ENCODE assay signal across 3 cellular contexts in the genomic region with DNA sequence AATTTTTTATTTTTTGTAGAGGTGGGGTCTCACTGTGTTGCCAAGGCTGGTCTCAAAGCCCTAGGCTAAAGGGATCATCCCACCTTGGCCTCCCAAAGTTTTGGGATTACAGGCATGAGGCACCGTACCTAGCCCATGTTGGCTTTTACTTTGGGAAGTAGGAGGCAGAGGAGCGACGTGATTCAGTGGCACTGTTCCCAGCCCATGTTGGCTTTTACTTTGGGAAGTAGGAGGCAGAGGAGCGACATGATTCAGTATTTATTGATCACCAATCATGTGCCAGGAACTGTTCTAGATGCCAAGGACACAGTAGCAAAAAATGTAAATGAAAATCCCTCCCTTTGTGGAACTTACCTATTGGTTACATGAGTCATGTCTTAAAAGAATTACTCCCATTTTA.
TF ChIP-seq lines count a peak whose summit lies in the region.

No MANE protein-coding gene starts in this region.

TF ChIP-seq in liver, 16 proteins besides CTCF, POLR2A, EP300 and RAD21:
- TF ChIP-seq FOXA1 (IDR thresholded peaks at IDR 0.05) (no peak), HNF4G (IDR thresholded peaks at IDR 0.05) (no peak), TAF1 (conservative IDR thresholded peaks at IDR 0.05) (no peak), GABPA (IDR thresholded peaks at IDR 0.05 in 1 of 2, conservative IDR thresholded peaks at IDR 0.05 in 1 of 2) (no peak), SP1 (IDR thresholded peaks at IDR 0.05) (no peak), EGR1 (IDR thresholded peaks at IDR 0.05; ENCODE audit: low read depth in 2 of 2) (no peak), JUND (IDR thresholded peaks at IDR 0.05) (no peak), HNF4A (conservative IDR thresholded peaks at IDR 0.05) (no peak)
- TF ChIP-seq, protein P1, sequence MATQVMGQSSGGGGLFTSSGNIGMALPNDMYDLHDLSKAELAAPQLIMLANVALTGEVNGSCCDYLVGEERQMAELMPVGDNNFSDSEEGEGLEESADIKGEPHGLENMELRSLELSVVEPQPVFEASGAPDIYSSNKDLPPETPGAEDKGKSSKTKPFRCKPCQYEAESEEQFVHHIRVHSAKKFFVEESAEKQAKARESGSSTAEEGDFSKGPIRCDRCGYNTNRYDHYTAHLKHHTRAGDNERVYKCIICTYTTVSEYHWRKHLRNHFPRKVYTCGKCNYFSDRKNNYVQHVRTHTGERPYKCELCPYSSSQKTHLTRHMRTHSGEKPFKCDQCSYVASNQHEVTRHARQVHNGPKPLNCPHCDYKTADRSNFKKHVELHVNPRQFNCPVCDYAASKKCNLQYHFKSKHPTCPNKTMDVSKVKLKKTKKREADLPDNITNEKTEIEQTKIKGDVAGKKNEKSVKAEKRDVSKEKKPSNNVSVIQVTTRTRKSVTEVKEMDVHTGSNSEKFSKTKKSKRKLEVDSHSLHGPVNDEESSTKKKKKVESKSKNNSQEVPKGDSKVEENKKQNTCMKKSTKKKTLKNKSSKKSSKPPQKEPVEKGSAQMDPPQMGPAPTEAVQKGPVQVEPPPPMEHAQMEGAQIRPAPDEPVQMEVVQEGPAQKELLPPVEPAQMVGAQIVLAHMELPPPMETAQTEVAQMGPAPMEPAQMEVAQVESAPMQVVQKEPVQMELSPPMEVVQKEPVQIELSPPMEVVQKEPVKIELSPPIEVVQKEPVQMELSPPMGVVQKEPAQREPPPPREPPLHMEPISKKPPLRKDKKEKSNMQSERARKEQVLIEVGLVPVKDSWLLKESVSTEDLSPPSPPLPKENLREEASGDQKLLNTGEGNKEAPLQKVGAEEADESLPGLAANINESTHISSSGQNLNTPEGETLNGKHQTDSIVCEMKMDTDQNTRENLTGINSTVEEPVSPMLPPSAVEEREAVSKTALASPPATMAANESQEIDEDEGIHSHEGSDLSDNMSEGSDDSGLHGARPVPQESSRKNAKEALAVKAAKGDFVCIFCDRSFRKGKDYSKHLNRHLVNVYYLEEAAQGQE (IDR thresholded peaks at IDR 0.05), result no peak
- TF ChIP-seq, protein P2, sequence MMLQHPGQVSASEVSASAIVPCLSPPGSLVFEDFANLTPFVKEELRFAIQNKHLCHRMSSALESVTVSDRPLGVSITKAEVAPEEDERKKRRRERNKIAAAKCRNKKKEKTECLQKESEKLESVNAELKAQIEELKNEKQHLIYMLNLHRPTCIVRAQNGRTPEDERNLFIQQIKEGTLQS (IDR thresholded peaks at IDR 0.05), result no peak

TF ChIP-seq in HepG2, 621 proteins besides CTCF, POLR2A, EP300 and RAD21 (continues in another document):
- TF ChIP-seq HDAC1 (CRISPR knock-in tag; IDR thresholded peaks at IDR 0.05), result no peak
- no peak for TF ChIP-seq ETV6 (CRISPR knock-in tag; conservative IDR thresholded peaks at IDR 0.05)
- no peak for TF ChIP-seq ZKSCAN1 (IDR thresholded peaks at IDR 0.05; ENCODE audit: low read length)
- TF ChIP-seq, protein P3, sequence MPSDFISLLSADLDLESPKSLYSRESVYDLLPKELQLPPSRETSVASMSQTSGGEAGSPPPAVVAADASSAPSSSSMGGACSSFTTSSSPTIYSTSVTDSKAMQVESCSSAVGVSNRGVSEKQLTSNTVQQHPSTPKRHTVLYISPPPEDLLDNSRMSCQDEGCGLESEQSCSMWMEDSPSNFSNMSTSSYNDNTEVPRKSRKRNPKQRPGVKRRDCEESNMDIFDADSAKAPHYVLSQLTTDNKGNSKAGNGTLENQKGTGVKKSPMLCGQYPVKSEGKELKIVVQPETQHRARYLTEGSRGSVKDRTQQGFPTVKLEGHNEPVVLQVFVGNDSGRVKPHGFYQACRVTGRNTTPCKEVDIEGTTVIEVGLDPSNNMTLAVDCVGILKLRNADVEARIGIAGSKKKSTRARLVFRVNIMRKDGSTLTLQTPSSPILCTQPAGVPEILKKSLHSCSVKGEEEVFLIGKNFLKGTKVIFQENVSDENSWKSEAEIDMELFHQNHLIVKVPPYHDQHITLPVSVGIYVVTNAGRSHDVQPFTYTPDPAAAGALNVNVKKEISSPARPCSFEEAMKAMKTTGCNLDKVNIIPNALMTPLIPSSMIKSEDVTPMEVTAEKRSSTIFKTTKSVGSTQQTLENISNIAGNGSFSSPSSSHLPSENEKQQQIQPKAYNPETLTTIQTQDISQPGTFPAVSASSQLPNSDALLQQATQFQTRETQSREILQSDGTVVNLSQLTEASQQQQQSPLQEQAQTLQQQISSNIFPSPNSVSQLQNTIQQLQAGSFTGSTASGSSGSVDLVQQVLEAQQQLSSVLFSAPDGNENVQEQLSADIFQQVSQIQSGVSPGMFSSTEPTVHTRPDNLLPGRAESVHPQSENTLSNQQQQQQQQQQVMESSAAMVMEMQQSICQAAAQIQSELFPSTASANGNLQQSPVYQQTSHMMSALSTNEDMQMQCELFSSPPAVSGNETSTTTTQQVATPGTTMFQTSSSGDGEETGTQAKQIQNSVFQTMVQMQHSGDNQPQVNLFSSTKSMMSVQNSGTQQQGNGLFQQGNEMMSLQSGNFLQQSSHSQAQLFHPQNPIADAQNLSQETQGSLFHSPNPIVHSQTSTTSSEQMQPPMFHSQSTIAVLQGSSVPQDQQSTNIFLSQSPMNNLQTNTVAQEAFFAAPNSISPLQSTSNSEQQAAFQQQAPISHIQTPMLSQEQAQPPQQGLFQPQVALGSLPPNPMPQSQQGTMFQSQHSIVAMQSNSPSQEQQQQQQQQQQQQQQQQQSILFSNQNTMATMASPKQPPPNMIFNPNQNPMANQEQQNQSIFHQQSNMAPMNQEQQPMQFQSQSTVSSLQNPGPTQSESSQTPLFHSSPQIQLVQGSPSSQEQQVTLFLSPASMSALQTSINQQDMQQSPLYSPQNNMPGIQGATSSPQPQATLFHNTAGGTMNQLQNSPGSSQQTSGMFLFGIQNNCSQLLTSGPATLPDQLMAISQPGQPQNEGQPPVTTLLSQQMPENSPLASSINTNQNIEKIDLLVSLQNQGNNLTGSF (CRISPR knock-in tag; IDR thresholded peaks at IDR 0.05), result no peak
- no peak for TF ChIP-seq ZNF382 (CRISPR knock-in tag; IDR thresholded peaks at IDR 0.05; ENCODE audit: borderline replicate concordance)
- no peak for TF ChIP-seq ZBTB8A (CRISPR knock-in tag; IDR thresholded peaks at IDR 0.05; ENCODE audit: borderline replicate concordance, low read depth)
- TF ChIP-seq ZNF180 (CRISPR knock-in tag; IDR thresholded peaks at IDR 0.05; ENCODE audit: borderline replicate concordance, low read depth), result no peak
- TF ChIP-seq ZNF274 (CRISPR knock-in tag; IDR thresholded peaks at IDR 0.05), result no peak
- TF ChIP-seq, protein P4, sequence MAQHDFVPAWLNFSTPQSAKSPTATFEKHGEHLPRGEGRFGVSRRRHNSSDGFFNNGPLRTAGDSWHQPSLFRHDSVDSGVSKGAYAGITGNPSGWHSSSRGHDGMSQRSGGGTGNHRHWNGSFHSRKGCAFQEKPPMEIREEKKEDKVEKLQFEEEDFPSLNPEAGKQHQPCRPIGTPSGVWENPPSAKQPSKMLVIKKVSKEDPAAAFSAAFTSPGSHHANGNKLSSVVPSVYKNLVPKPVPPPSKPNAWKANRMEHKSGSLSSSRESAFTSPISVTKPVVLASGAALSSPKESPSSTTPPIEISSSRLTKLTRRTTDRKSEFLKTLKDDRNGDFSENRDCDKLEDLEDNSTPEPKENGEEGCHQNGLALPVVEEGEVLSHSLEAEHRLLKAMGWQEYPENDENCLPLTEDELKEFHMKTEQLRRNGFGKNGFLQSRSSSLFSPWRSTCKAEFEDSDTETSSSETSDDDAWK (CRISPR knock-in tag; IDR thresholded peaks at IDR 0.05), result no peak
- TF ChIP-seq NFKBIZ (CRISPR knock-in tag; IDR thresholded peaks at IDR 0.05), result no peak
- TF ChIP-seq ZNF562 (CRISPR knock-in tag; IDR thresholded peaks at IDR 0.05; ENCODE audit: borderline replicate concordance), result no peak
- TF ChIP-seq, protein P5, sequence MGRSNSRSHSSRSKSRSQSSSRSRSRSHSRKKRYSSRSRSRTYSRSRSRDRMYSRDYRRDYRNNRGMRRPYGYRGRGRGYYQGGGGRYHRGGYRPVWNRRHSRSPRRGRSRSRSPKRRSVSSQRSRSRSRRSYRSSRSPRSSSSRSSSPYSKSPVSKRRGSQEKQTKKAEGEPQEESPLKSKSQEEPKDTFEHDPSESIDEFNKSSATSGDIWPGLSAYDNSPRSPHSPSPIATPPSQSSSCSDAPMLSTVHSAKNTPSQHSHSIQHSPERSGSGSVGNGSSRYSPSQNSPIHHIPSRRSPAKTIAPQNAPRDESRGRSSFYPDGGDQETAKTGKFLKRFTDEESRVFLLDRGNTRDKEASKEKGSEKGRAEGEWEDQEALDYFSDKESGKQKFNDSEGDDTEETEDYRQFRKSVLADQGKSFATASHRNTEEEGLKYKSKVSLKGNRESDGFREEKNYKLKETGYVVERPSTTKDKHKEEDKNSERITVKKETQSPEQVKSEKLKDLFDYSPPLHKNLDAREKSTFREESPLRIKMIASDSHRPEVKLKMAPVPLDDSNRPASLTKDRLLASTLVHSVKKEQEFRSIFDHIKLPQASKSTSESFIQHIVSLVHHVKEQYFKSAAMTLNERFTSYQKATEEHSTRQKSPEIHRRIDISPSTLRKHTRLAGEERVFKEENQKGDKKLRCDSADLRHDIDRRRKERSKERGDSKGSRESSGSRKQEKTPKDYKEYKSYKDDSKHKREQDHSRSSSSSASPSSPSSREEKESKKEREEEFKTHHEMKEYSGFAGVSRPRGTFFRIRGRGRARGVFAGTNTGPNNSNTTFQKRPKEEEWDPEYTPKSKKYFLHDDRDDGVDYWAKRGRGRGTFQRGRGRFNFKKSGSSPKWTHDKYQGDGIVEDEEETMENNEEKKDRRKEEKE (IDR thresholded peaks at IDR 0.05), result no peak

TF ChIP-seq in K562, 482 proteins besides CTCF, POLR2A, EP300 and RAD21:
- TF ChIP-seq KDM1A (IDR thresholded peaks at IDR 0.05) (no peak), KAT2B (IDR thresholded peaks at IDR 0.05; ENCODE audit: low read depth, low read length) (no peak), RBM14 (IDR thresholded peaks at IDR 0.05; ENCODE audit: borderline replicate concordance, insufficient read depth, low read depth, low read length) (no peak), NRF1 (conservative IDR thresholded peaks at IDR 0.05 in 1 of 2, IDR thresholded peaks at IDR 0.05 in 1 of 2) (0 out of 4 replicates have a peak, but pooled peaks of 1 of the 2 experiments have one; percentile 0), PHTF2 (CRISPR knock-in tag; IDR thresholded peaks at IDR 0.05) (no peak)
TF ChIP-seq in K562: peak in this region for 1.
